In genomic region chr3:34005886-34006285, GRCh38 we compare ENCODE assay signal across 22 cellular contexts.
A peak's percentile ranks its signal among the peaks of the same experiment; 100 is the strongest.
DNase-seq lines count a peak whose midpoint lies in the region; ATAC-seq and TF ChIP-seq lines count a peak whose summit lies in the region.
"Had no signal": no experiment of that assay in that cellular context is flagged by ENCODE, and none has a peak within 500 bp of the region (broad histone marks: within the 10 kb centered on the region; RNA-seq: fewer than 3 reads in every experiment).

No MANE protein-coding gene starts in this region.

- ATAC-seq in left ventricle myocardium superior (no peak), left lobe of liver (no peak)
- ATAC-seq: activated CD4-positive, alpha-beta T cell treated with anti-CD3 and anti-CD28 coated beads for 36 hours; K562 had no signal

- H3K4me1 ChIP-seq in CD4-positive, alpha-beta memory T cell (ENCODE audit: insufficient read depth, low read length): no peaks in the 10 kb centered on the region
- H3K4me1 ChIP-seq: ascending aorta, upper lobe of left lung had no signal

- intact Hi-C loops in left ventricle myocardium superior (cut with micrococcal nuclease): no loop called here
- intact Hi-C loops in CD4-positive, alpha-beta memory T cell (cut with micrococcal nuclease): no loop called here

- H3K27ac ChIP-seq in CD4-positive, alpha-beta memory T cell (ENCODE audit: low read depth, low read length): no peak overlapping the region
- H3K27ac ChIP-seq: ascending aorta, upper lobe of left lung had no signal

- H3K4me3 ChIP-seq in CD4-positive, alpha-beta memory T cell (ENCODE audit: low read length in 2 of 2): no peak overlapping the region
- H3K4me3 ChIP-seq: ascending aorta, K562, upper lobe of left lung had no signal

- no peaks in the 10 kb centered on the region for H3K9me3 ChIP-seq in CD4-positive, alpha-beta memory T cell (ENCODE audit: control insufficient read depth in 1 of 2, low read length in 2 of 2)
- H3K9me3 ChIP-seq: ascending aorta, upper lobe of left lung had no signal

- no peaks in the 10 kb centered on the region for H3K27me3 ChIP-seq in CD4-positive, alpha-beta memory T cell (ENCODE audit: insufficient read depth, low read length)
- H3K27me3 ChIP-seq: ascending aorta, upper lobe of left lung had no signal

- H3K36me3 Mint-ChIP-seq in CD4-positive, alpha-beta memory T cell: no peaks in the 10 kb centered on the region
- H3K36me3 Mint-ChIP-seq: immature natural killer cell; memory B cell; stimulated activated naive B cell treated with anti-CD40 and anti-IgM and Interleukin-4, amounts not matched to agents 10 μg/mL and 1 μg/mL and 100 μg/mL, for 72 hours had no signal

- no peak overlapping the region for H3K27ac Mint-ChIP-seq in CD4-positive, alpha-beta memory T cell
- H3K27ac Mint-ChIP-seq: activated CD4-positive, alpha-beta T cell treated with anti-CD3 and anti-CD28 coated beads for 36 hours; immature natural killer cell; memory B cell; nephron; stimulated activated naive B cell treated with anti-CD40 and anti-IgM and Interleukin-4, amounts not matched to agents 10 μg/mL and 1 μg/mL and 100 μg/mL, for 72 hours had no signal

- no peaks in the 10 kb centered on the region for H3K27me3 Mint-ChIP-seq in CD4-positive, alpha-beta memory T cell
- H3K27me3 Mint-ChIP-seq: activated CD4-positive, alpha-beta T cell treated with anti-CD3 and anti-CD28 coated beads for 36 hours had no signal

- H3K9me3 Mint-ChIP-seq in CD4-positive, alpha-beta memory T cell: peaks cover 0 to 3% (median 0%) of the 10 kb centered on the region in 8 donors
- H3K9me3 Mint-ChIP-seq: immature natural killer cell, nephron had no signal

- POLR2A ChIA-PET in GM10248 (lab: Yijun Ruan, JAX): no interaction called here
- POLR2A ChIA-PET in CD4-positive, alpha-beta memory T cell (lab: Charles Lee; ENCODE audit: partially characterized antibody): no interaction called here

- peak; percentile 70 for DNase-seq in AG08396 (ENCODE audit: low spot score)
- peak; percentile 91 for DNase-seq in LHCN-M2 (ENCODE audit: low read depth)
- DNase-seq in astrocyte of the hippocampus (ENCODE audit: low read depth, low spot score): peak; percentile 54
- DNase-seq in myocyte (ENCODE audit: low read depth): peak; percentile 63
- DNase-seq in left ventricle myocardium superior: no peak
- DNase-seq in GM10248 (ENCODE audit: extremely low spot score): no peak
- DNase-seq in CD4-positive, alpha-beta memory T cell: no peak
- no peak for DNase-seq in left lobe of liver (ENCODE audit: low spot score)
- DNase-seq: activated CD4-positive, alpha-beta T cell treated with anti-CD3 and anti-CD28 coated beads for 36 hours; activated effector memory CD4-positive, alpha-beta T cell treated with anti-CD3 and anti-CD28 coated beads, Interleukin-2, amount 50 U/mL, for 16 hours; cortex of kidney; glutamatergic neuron; immature natural killer cell; NCI-H2107; NCI-H526 treated with DMSO at 0.1 percent for 48 hours; stimulated activated CD4-positive, alpha-beta T cell treated with anti-CD3 and anti-CD28 coated beads, Interleukin-15, amount 100 ng/mL, for 24 hours; stimulated activated naive B cell treated with anti-CD40 and anti-IgM and Interleukin-4, amounts not matched to agents 10 μg/mL and 1 μg/mL and 100 μg/mL, for 72 hours; upper lobe of left lung had no signal

- H3K4me1 Mint-ChIP-seq in CD4-positive, alpha-beta memory T cell: no peaks in the 10 kb centered on the region
- H3K4me1 Mint-ChIP-seq: immature natural killer cell had no signal

- H3K4me3 Mint-ChIP-seq in CD4-positive, alpha-beta memory T cell: no peak overlapping the region
- H3K4me3 Mint-ChIP-seq: activated CD4-positive, alpha-beta T cell treated with anti-CD3 and anti-CD28 coated beads for 36 hours; immature natural killer cell; memory B cell; nephron; stimulated activated naive B cell treated with anti-CD40 and anti-IgM and Interleukin-4, amounts not matched to agents 10 μg/mL and 1 μg/mL and 100 μg/mL, for 72 hours had no signal

- CTCF ChIA-PET in GM10248 (lab: Yijun Ruan, JAX): interaction anchor here (3.2 kb wide), 1 partner anchor 12 kb away, joined by 12 read pairs; no protein-coding TSS in a partner anchor
- CTCF ChIA-PET in CD4-positive, alpha-beta memory T cell (lab: Charles Lee; ENCODE audit: partially characterized antibody): no interaction called here

- TF ChIP-seq CTCF in GM10248 (IDR thresholded peaks at IDR 0.05; ENCODE audit: control extremely low read depth, extremely low read depth, low read depth, missing control alignments): no peak

- H3K36me3 ChIP-seq in CD4-positive, alpha-beta memory T cell (ENCODE audit: insufficient read depth, low read length): no peaks in the 10 kb centered on the region
- H3K36me3 ChIP-seq: ascending aorta, upper lobe of left lung had no signal

Comparison
In these comparisons a context has a peak if more than half of its experiments do, and no peak if none do; other contexts are left out.
1. DNase-seq: peak in AG08396 (single experiment), LHCN-M2 (single experiment), astrocyte of the hippocampus (single experiment) and myocyte (single experiment); none in left ventricle myocardium superior (single experiment), GM10248 (single experiment), CD4-positive, alpha-beta memory T cell (0 of 5) and left lobe of liver (single experiment).